Comparison of ENCODE assay signal across 1 cellular context in the genomic region with DNA sequence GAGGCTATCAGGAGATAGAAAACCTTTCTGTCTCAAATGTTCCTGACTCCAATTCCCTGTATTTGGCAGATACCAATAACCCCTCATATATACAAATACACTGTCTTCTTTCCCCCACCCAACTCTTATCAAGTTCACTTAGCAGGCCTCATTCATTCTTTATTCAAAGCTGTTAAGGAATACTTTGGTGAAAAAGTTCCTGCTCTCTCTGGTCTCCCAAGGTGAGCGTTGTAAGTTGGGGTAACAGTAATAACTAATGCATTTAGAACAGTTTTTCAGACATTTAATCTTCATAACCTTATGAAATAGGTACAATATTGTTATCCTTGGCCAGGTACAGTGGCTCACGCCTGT.
TF ChIP-seq lines count a peak whose summit lies in the region.

No MANE protein-coding gene starts in this region.

TF ChIP-seq in HepG2, 621 proteins besides CTCF, POLR2A, EP300 and RAD21:
- TF ChIP-seq ZNF724P (CRISPR knock-in tag; IDR thresholded peaks at IDR 0.05; ENCODE audit: borderline replicate concordance) (no peak), ZNF557 (CRISPR knock-in tag; IDR thresholded peaks at IDR 0.05) (no peak), MZF1 (CRISPR knock-in tag; IDR thresholded peaks at IDR 0.05; ENCODE audit: borderline replicate concordance) (no peak), ZNF317 (CRISPR knock-in tag; IDR thresholded peaks at IDR 0.05) (no peak), RERE (CRISPR knock-in tag; IDR thresholded peaks at IDR 0.05; ENCODE audit: low read depth) (no peak), MAFG (CRISPR knock-in tag; IDR thresholded peaks at IDR 0.05) (no peak), STAT5B (CRISPR knock-in tag; IDR thresholded peaks at IDR 0.05) (no peak), ZNF562 (CRISPR knock-in tag; IDR thresholded peaks at IDR 0.05; ENCODE audit: borderline replicate concordance) (no peak), SIX1 (CRISPR knock-in tag; IDR thresholded peaks at IDR 0.05; ENCODE audit: borderline replicate concordance) (no peak), ZNF260 (CRISPR knock-in tag; IDR thresholded peaks at IDR 0.05; ENCODE audit: borderline replicate concordance, low read depth) (no peak)
